Comparison of ENCODE assay signal across 1 cellular context in the genomic region with DNA sequence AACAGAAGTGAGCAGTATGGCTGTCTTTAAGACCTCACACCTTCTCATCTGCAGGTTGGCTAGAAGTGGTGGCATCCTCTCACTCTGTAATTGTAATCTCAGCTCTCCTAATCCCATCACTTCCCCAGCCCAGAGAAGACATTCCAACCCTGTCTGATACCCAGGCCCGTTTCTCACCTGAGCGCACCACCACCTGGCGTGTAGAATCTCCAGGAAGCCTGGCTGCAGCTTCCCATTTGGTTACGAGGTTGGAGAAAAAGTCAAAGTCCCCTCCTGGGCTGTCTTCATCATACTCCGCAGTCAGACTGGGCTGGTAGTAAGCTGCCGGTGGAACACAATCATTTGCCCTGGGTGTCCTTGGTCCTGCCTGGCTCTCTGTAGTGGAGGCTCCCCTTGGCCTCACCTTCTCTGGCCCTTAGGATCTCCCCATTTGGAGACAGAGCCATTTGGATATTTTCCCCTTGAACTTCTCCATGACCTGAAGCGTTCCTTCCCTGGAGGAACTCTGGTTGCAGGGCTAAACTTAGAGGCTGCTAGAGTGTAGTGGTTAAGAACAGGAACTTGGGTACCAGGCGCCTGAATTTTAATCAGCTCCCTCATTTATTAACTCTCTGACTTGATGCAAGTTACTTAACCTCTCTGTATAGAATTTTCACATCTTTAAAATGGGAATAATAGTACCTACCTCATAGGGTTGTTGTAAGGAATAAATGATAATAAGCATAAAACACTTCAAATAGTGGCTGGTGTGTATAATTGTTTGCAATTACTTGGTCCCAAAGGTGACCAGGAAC.
TF ChIP-seq lines count a peak whose summit lies in the region.

No MANE protein-coding gene starts in this region.

TF ChIP-seq in SK-N-SH, 30 proteins besides CTCF, POLR2A, EP300 and RAD21:
- TF ChIP-seq, protein P1, sequence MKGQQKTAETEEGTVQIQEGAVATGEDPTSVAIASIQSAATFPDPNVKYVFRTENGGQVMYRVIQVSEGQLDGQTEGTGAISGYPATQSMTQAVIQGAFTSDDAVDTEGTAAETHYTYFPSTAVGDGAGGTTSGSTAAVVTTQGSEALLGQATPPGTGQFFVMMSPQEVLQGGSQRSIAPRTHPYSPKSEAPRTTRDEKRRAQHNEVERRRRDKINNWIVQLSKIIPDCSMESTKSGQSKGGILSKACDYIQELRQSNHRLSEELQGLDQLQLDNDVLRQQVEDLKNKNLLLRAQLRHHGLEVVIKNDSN (IDR thresholded peaks at IDR 0.05; ENCODE audit: borderline replicate concordance, low read depth), result no peak
- TF ChIP-seq GABPA (IDR thresholded peaks at IDR 0.05; ENCODE audit: low read depth) (no peak), NRF1 (IDR thresholded peaks at IDR 0.05; ENCODE audit: low read depth, low read length) (no peak), ELF1 (IDR thresholded peaks at IDR 0.05) (no peak), JUND (IDR thresholded peaks at IDR 0.05) (no peak), RXRA (IDR thresholded peaks at IDR 0.05; ENCODE audit: borderline replicate concordance, low read depth) (no peak), FOSL2 (IDR thresholded peaks at IDR 0.05; ENCODE audit: borderline replicate concordance, low read depth) (no peak), RCOR1 (IDR thresholded peaks at IDR 0.05; ENCODE audit: low read length) (no peak), GATA2 (CRISPR knock-in tag; IDR thresholded peaks at IDR 0.05) (no peak)
- TF ChIP-seq, protein P2, sequence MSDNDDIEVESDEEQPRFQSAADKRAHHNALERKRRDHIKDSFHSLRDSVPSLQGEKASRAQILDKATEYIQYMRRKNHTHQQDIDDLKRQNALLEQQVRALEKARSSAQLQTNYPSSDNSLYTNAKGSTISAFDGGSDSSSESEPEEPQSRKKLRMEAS (IDR thresholded peaks at IDR 0.05; ENCODE audit: low read depth), result no peak
- TF ChIP-seq, protein P3, sequence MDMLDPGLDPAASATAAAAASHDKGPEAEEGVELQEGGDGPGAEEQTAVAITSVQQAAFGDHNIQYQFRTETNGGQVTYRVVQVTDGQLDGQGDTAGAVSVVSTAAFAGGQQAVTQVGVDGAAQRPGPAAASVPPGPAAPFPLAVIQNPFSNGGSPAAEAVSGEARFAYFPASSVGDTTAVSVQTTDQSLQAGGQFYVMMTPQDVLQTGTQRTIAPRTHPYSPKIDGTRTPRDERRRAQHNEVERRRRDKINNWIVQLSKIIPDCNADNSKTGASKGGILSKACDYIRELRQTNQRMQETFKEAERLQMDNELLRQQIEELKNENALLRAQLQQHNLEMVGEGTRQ (IDR thresholded peaks at IDR 0.05; ENCODE audit: borderline replicate concordance, low read depth, low read length), result no peak
